In the genomic region with DNA sequence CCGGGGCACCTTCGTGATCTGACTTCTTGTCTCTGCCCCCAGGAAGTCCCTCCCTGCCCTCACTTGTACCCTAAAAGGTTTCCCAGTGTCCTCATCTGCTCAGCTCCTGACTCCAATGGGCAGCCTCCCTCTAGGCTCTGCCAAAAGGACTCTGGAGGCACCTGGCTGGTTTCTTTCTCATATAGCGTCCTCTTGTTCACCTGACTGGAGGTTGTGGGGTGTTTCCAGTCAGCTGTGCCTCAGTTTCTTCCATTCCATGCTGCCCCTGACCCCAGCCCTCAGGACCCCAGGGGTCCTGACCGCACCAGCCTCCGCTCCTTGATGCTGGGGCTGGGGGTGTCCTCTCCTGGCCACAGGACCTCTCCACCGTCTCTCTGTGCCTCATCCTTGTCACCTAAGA, we compare ENCODE assay signal across 24 cellular contexts. TPM values are rescaled to one million over a fixed set of nuclear protein-coding genes. Genes with fewer than 3 reads are reported as not detected.
DNase-seq lines count a peak whose midpoint lies in the region; ATAC-seq, FAIRE-seq and TF ChIP-seq lines count a peak whose summit lies in the region.
"Had no signal": no experiment of that assay in that cellular context is flagged by ENCODE, and none has a peak within 500 bp of the region (broad histone marks: within the 10 kb centered on the region; RNA-seq: fewer than 3 reads in every experiment).

No MANE protein-coding gene starts in this region.

- ATAC-seq in gastrocnemius medialis: no peak

- in situ Hi-C loops in gastrocnemius medialis (cut with MboI; ENCODE audit: low sequenced_read_pairs in 4 of 4): loop anchor here in 1 of 4 donors (25.0 kb wide), 1 partner anchor 433 kb away; no protein-coding TSS in a partner anchor

- H3K27ac ChIP-seq in gastrocnemius medialis: no peak overlapping the region
- H3K27ac ChIP-seq: GM23248, HL-60 had no signal

- no peaks in the 10 kb centered on the region for H3K27me3 ChIP-seq in bronchial epithelial cell (ENCODE audit: control insufficient read depth, insufficient read depth, low read length)
- no peaks in the 10 kb centered on the region for H3K27me3 ChIP-seq in gastrocnemius medialis
- H3K27me3 ChIP-seq: BE2C had no signal

- FAIRE-seq in bronchial epithelial cell (lab: Jason Lieb, UNC) (peak; percentile 36), GM12892 (lab: Jason Lieb, UNC) (no peak)

- DNase-seq in GM10248 (ENCODE audit: extremely low spot score) (peak; percentile 16), bronchial epithelial cell (ENCODE audit: low read depth) (no peak), islet precursor cell (peak; percentile 38), posterior vena cava (ENCODE audit: low spot score) (peak; percentile 34), GM12892 (ENCODE audit: insufficient read length) (no peak), gastrocnemius medialis (no peak), GF-D8 (lab: John Stamatoyannopoulos, UW) (no peak), NCI-H1417 treated with DMSO at 0.1 percent for 48 hours (lab: John Stamatoyannopoulos, UW) (no peak)
- DNase-seq: BE2C; C1 segment of cervical spinal cord; CD4-positive, CD25-positive, alpha-beta regulatory T cell; CD8-positive, alpha-beta memory T cell; COR-L47; DMS 273 treated with DMSO at 0.1 percent for 48 hours; DMS53; DND-41; EL; GM23248; HCEC 1CT had no signal

- no peaks in the 10 kb centered on the region for H3K9me3 ChIP-seq in gastrocnemius medialis
- H3K9me3 ChIP-seq: BE2C had no signal

- intact Hi-C loops in posterior vena cava (cut with DNase I) (no loop called here), gastrocnemius medialis (cut with DNase I; ENCODE audit: low total_unique reads) (no loop called here)

- H3K36me3 ChIP-seq in bronchial epithelial cell (ENCODE audit: control insufficient read depth, insufficient read depth, low read length) (no peaks in the 10 kb centered on the region), gastrocnemius medialis (no peaks in the 10 kb centered on the region)
- H3K36me3 ChIP-seq: BE2C had no signal

- H3K4me1 ChIP-seq in gastrocnemius medialis: no peaks in the 10 kb centered on the region

- POLR2A ChIA-PET in GM10248 (lab: Yijun Ruan, JAX): no interaction called here

- CTCF ChIA-PET in GM10248 (lab: Yijun Ruan, JAX): no interaction called here

- H3K4me3 ChIP-seq in bronchial epithelial cell (ENCODE audit: low read depth, low read length) (no peak overlapping the region), gastrocnemius medialis (no peak overlapping the region)
- H3K4me3 ChIP-seq: GM23248 had no signal

- TF ChIP-seq CTCF in GM10248 (IDR thresholded peaks at IDR 0.05; ENCODE audit: control extremely low read depth, extremely low read depth, low read depth, missing control alignments) (no peak), bronchial epithelial cell (IDR thresholded peaks at IDR 0.05; ENCODE audit: insufficient read depth, low read length, severe bottlenecking) (no peak), gastrocnemius medialis (IDR thresholded peaks at IDR 0.05 in 4 of 5, conservative IDR thresholded peaks at IDR 0.05 in 1 of 5) (no peak)

- TF ChIP-seq POLR2A in GM12892 (IDR thresholded peaks at IDR 0.05; ENCODE audit: low read depth, low read length): no peak
- no peak for TF ChIP-seq POLR2A in gastrocnemius medialis (IDR thresholded peaks at IDR 0.05)

RNA-seq across cellular contexts. Expression of gene PRR23E, which starts 2.5 kb away (rescaled TPM):
- not detected in 2 replicates for total RNA-seq in bronchial epithelial cell
- total RNA-seq in posterior vena cava: not detected
- polyA plus RNA-seq in GM12892 (2012; ENCODE audit: missing spikeins): not detected
- total RNA-seq in gastrocnemius medialis: not detected
- total RNA-seq: A172; CD4-positive, CD25-positive, alpha-beta regulatory T cell; CD8-positive, alpha-beta memory T cell; G401; GM23248; H4; HT1080 had no signal
- polyA plus RNA-seq: CD4-positive, CD25-positive, alpha-beta regulatory T cell; CD8-positive, alpha-beta memory T cell; GM23248 had no signal

Comparison
In these comparisons a context has a peak if more than half of its experiments do, and no peak if none do; other contexts are left out.
1. DNase-seq: peak in GM10248 (single experiment), islet precursor cell (single experiment) and posterior vena cava (single experiment); none in bronchial epithelial cell (single experiment), GM12892 (single experiment), gastrocnemius medialis (0 of 2), GF-D8 (single experiment) and NCI-H1417 treated with DMSO at 0.1 percent for 48 hours (single experiment).